Comparison of ENCODE assay signal across 10 cellular contexts in the genomic region with DNA sequence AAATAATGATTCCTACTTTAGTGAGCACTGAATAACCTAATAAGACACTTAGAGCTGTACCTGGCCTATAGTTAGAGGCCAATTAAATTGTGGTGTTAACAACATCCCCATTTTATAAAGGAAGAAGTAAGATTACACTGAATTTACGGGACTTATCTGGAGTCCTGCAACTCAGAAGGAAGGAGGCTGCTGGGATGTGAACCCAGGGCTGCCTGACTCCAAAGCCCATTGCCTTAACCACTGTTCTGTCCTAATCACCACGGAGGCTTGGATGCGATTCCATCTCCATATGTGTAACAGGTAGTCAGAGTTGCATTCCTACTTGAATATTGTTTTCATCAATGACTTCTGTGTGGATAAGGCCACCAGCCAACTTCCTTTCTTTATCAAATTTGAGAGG.
"Had no signal": no experiment of that assay in that cellular context is flagged by ENCODE, and none has a peak within 500 bp of the region (broad histone marks: within the 10 kb centered on the region; RNA-seq: fewer than 3 reads in every experiment).

No MANE protein-coding gene starts in this region.

- ATAC-seq: HCT116, K562 had no signal

- FAIRE-seq: HTR-8/SVneo, K562 had no signal

- H3K36me3 ChIP-seq: HAP-1 had no signal

- H3K9me3 ChIP-seq: HAP-1 had no signal

- H3K27ac ChIP-seq: GM23248 had no signal

- H3K4me3 ChIP-seq: GM23248, HAP-1, K562 had no signal

- DNase-seq: GM23248, GOT3, H7, HFFc6, IMR-90, KG1 had no signal

- H2AFZ ChIP-seq: GM23248 had no signal
